Comparison of ENCODE assay signal across 23 cellular contexts in genomic region chr15:78365931-78366330, GRCh38. TPM values are rescaled to one million over a fixed set of nuclear protein-coding genes. Genes with fewer than 3 reads are reported as not detected.
DNase-seq lines count a peak whose midpoint lies in the region; ATAC-seq and TF ChIP-seq lines count a peak whose summit lies in the region.
"Had no signal": no experiment of that assay in that cellular context is flagged by ENCODE, and none has a peak within 500 bp of the region (broad histone marks: within the 10 kb centered on the region; RNA-seq: fewer than 3 reads in every experiment).

No MANE protein-coding gene starts in this region.

- H3K36me3 ChIP-seq in A673 (ENCODE audit: insufficient read depth, low read length, poor library complexity, severe bottlenecking) (no peaks in the 10 kb centered on the region), mucosa of descending colon (ENCODE audit: low read depth) (no peaks in the 10 kb centered on the region)
- H3K36me3 ChIP-seq: HAP-1 had no signal

- no peak overlapping the region for H3K4me3 ChIP-seq in A673 (ENCODE audit: low read depth, low read length, poor library complexity, severe bottlenecking)
- H3K4me3 ChIP-seq in mucosa of descending colon = no peak overlapping the region
- H3K4me3 ChIP-seq: HAP-1 had no signal

- peaks cover 5% of the 10 kb centered on the region for H3K27me3 Mint-ChIP-seq in chondrocyte (ENCODE audit: low read depth)
- H3K27me3 Mint-ChIP-seq: CD4-positive, alpha-beta T cell had no signal

- CTCF ChIA-PET in A673 (lab: Charles Lee) = no interaction called here

- H3K36me3 Mint-ChIP-seq in chondrocyte (ENCODE audit: low read depth) = no peaks in the 10 kb centered on the region
- H3K36me3 Mint-ChIP-seq: activated CD8-positive, alpha-beta memory T cell treated with anti-CD3 and anti-CD28 coated beads, Interleukin-2, amount 10 ng/mL, durations not matched to agents 7 days and 5 days; activated naive CD8-positive, alpha-beta T cell had no signal

- TF ChIP-seq CTCF in A673 (conservative IDR thresholded peaks at IDR 0.05; ENCODE audit: low read depth, low read length) (no peak), chondrocyte (IDR thresholded peaks at IDR 0.05) (no peak), mucosa of descending colon (IDR thresholded peaks at IDR 0.05) (no peak)

- ATAC-seq in mucosa of descending colon (peak; percentile 94), HG03045 (IDR thresholded peaks at IDR 0.05; ENCODE audit: unreplicated experiment) (no peak), GM18909 (IDR thresholded peaks at IDR 0.05; ENCODE audit: poor library complexity, unreplicated experiment) (no peak)

- intact Hi-C loops in A673 (cut with micrococcal nuclease; ENCODE audit: unreplicated experiment) (no loop called here), mucosa of descending colon (cut with DNase I, micrococcal nuclease) (no loop called here)

- H3K9me3 ChIP-seq in A673 (ENCODE audit: low read depth, low read length, poor library complexity, severe bottlenecking) (no peaks in the 10 kb centered on the region), mucosa of descending colon (no peaks in the 10 kb centered on the region)
- H3K9me3 ChIP-seq: HAP-1 had no signal

- H3K4me1 ChIP-seq in A673 (ENCODE audit: insufficient read depth, low read length, poor library complexity, severe bottlenecking) (peaks cover 14% of the 10 kb centered on the region), mucosa of descending colon (ENCODE audit: low read depth) (peaks cover 12% of the 10 kb centered on the region)
- H3K4me1 ChIP-seq: HAP-1 had no signal

- peaks cover 21% of the 10 kb centered on the region for H3K4me1 Mint-ChIP-seq in chondrocyte (ENCODE audit: low read depth)

- no peak overlapping the region for H3K27ac ChIP-seq in A673 (ENCODE audit: low read depth, low read length, poor library complexity, severe bottlenecking)

- peak; percentile 70 for DNase-seq in A673 (ENCODE audit: low spot score)
- DNase-seq in LoVo (ENCODE audit: low spot score) = peak; percentile 45
- DNase-seq in chondrocyte (ENCODE audit: low spot score) = peak; percentile 63
- DNase-seq in mucosa of descending colon = peak; percentile 73 to 81 (median 78)
- no peak for DNase-seq in ACHN
- DNase-seq in effector CD8-positive, alpha-beta T cell (lab: John Stamatoyannopoulos, UW) = no peak
- DNase-seq: activated CD4-positive, alpha-beta T cell treated with anti-CD3 and anti-CD28 coated beads for 48 hours; activated CD8-positive, alpha-beta memory T cell treated with anti-CD3 and anti-CD28 coated beads, Interleukin-2, amount 10 ng/mL, durations not matched to agents 7 days and 5 days; CD4-positive, alpha-beta T cell; NCI-H1105; NCI-H2081 treated with DMSO at 0.1 percent for 48 hours; nucleus accumbens; RPMI8226; stimulated activated CD4-positive, alpha-beta T cell treated with anti-CD3 and anti-CD28 coated beads, Interleukin-12 subunit alpha, Interleukin-12 subunit beta, amount 100 ng/mL, for 4 hours; stimulated activated CD8-positive, alpha-beta memory T cell treated with anti-CD3 and anti-CD28 coated beads, Interleukin-4, amount 100 ng/mL, for 48 hours; substantia nigra had no signal

- no peaks in the 10 kb centered on the region for H3K27me3 ChIP-seq in A673 (replicated peaks; ENCODE audit: insufficient read depth, low read depth, low read length, poor library complexity)

- no TSS peak for BruUV-seq in A673 (replicated peaks; lab: Mats Ljungman, UMichigan)

- in situ Hi-C loops in ACHN (cut with HindIII; ENCODE audit: low pct_ligation_motif_present, low pct_unique_long_range_greater_than_20kb, low sequenced_read_pairs) = no loop called here

- POLR2A ChIA-PET in A673 (lab: Charles Lee; ENCODE audit: low non-redundant PET) = no interaction called here

- no peak overlapping the region for H3K4me3 Mint-ChIP-seq in chondrocyte (ENCODE audit: unreplicated experiment)
- H3K4me3 Mint-ChIP-seq: activated CD8-positive, alpha-beta memory T cell treated with anti-CD3 and anti-CD28 coated beads, Interleukin-2, amount 10 ng/mL, durations not matched to agents 7 days and 5 days; activated naive CD8-positive, alpha-beta T cell; CD4-positive, alpha-beta T cell had no signal

- H3K27ac Mint-ChIP-seq in chondrocyte (ENCODE audit: unreplicated experiment) = no peak overlapping the region
- H3K27ac Mint-ChIP-seq: activated CD8-positive, alpha-beta memory T cell treated with anti-CD3 and anti-CD28 coated beads, Interleukin-2, amount 10 ng/mL, durations not matched to agents 7 days and 5 days; activated naive CD8-positive, alpha-beta T cell; CD4-positive, alpha-beta T cell had no signal

- no peaks in the 10 kb centered on the region for H3K9me3 Mint-ChIP-seq in chondrocyte (ENCODE audit: low read depth)
- H3K9me3 Mint-ChIP-seq: CD4-positive, alpha-beta T cell had no signal

RNA-seq across cellular contexts. Expression of gene CRABP1, which starts 25.8 kb away (rescaled TPM):
- total RNA-seq in A673 (2021) (57.1 and 61.2 TPM in 2 replicates), chondrocyte (not detected in 3 replicates), mucosa of descending colon (1 to 10 TPM in 2 of 3 donors, under 1 TPM in 1; 0.67 to 6.2 (median 2.4) TPM)
- total RNA-seq: activated CD8-positive, alpha-beta memory T cell treated with anti-CD3 and anti-CD28 coated beads, Interleukin-2, amount 10 ng/mL, durations not matched to agents 7 days and 5 days; CD4-positive, alpha-beta T cell; fibroblast of lung; liver; myocyte had no signal

Comparison
In these comparisons a context has a peak if more than half of its experiments do, and no peak if none do; other contexts are left out.
1. DNase-seq: peak in A673 (single experiment), LoVo (single experiment), chondrocyte (single experiment) and mucosa of descending colon (3 of 3); none in ACHN (single experiment) and effector CD8-positive, alpha-beta T cell (single experiment).